ENCODE assay signal across 8 cellular contexts in the genomic region with DNA sequence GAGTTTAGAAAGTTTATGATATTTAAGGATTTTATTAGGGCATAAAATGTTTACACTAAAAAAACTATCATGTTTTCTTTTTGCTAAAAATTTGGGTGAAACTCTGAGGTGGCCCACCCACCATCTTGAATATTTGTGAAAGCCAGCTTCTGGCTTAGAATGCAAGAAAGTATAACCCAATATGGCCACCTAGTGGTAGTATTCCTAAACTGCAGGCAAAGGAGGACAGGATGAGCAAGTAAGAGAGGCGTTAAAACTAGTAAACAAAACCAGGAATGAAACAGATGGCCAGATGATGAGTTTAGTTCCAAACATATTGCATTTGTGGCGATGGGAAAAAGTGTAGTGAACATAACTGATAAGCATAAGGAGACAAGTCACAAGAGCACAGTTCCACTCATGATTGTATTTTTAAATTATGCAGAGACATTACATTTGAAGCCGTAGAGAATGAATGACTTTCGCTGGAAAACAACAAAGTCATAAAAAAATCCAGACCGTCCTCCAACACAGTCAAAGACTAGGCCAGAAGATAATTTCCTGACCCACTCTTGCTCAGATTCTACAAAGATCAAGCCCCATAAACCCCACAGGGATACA.
A peak's percentile ranks its signal among the peaks of the same experiment; 100 is the strongest.
DNase-seq lines count a peak whose midpoint lies in the region; ATAC-seq and TF ChIP-seq lines count a peak whose summit lies in the region.

No MANE protein-coding gene starts in this region.

- H3K27ac Mint-ChIP-seq in WTC11 (peak overlapping the region; percentile 25), neural progenitor cell (no peak overlapping the region)

- no peaks in the 10 kb centered on the region for H3F3A ChIP-seq in neural progenitor cell (ENCODE audit: low read depth)

- no peak overlapping the region for H2AFZ ChIP-seq in neural progenitor cell (replicated peaks)

- no peaks in the 10 kb centered on the region for H4K20me1 ChIP-seq in neural progenitor cell (ENCODE audit: low read depth)

- H3K4me2 ChIP-seq in neural progenitor cell, result no peak overlapping the region

- no peaks in the 10 kb centered on the region for H3K36me3 ChIP-seq in neural progenitor cell

- no peak overlapping the region for H3K4me3 Mint-ChIP-seq in WTC11
- H3K4me3 Mint-ChIP-seq in neural progenitor cell, result no peak overlapping the region

- no peaks in the 10 kb centered on the region for H3K79me2 ChIP-seq in neural progenitor cell (ENCODE audit: low read depth)

- H3K4me3 ChIP-seq in fibroblast of mammary gland (ENCODE audit: control insufficient read depth, low read depth, low read length) (no peak overlapping the region), neural progenitor cell (no peak overlapping the region)

- H3K9me3 Mint-ChIP-seq in WTC11, result peaks cover 18% of the 10 kb centered on the region
- peaks cover 9% of the 10 kb centered on the region for H3K9me3 Mint-ChIP-seq in neural progenitor cell

- H3K9ac ChIP-seq in neural progenitor cell, result no peak overlapping the region

- DNase-seq in AG09319 (ENCODE audit: extremely low read depth, low read depth), result peak; percentile 54
- peak; percentile 64 for DNase-seq in NCI-H2227 treated with DMSO at 0.1 percent for 48 hours (lab: John Stamatoyannopoulos, UW)
- peak; percentile 29 for DNase-seq in WTC11 (ENCODE audit: low spot score)
- DNase-seq in fibroblast of mammary gland (ENCODE audit: low read depth), result peak; percentile 89
- DNase-seq in neural progenitor cell (ENCODE audit: low spot score), result peak; percentile 76
- no peak for DNase-seq in T1000 (lab: John Stamatoyannopoulos, UW)

- H3K27me3 Mint-ChIP-seq in WTC11 (ENCODE audit: low read depth), result no peaks in the 10 kb centered on the region
- peaks cover 1% of the 10 kb centered on the region for H3K27me3 Mint-ChIP-seq in neural progenitor cell (ENCODE audit: insufficient read depth, low read depth)

- POLR2A ChIA-PET in WTC11 (lab: Charles Lee), result interaction anchor here (0.6 kb wide), 1 partner anchor 656 kb away, joined by 8 read pairs; no protein-coding TSS in a partner anchor

- H3K4me1 Mint-ChIP-seq in WTC11, result peaks cover 2% of the 10 kb centered on the region; the same call in 1 of the 2 replicates
- no peaks in the 10 kb centered on the region for H3K4me1 Mint-ChIP-seq in neural progenitor cell

- H3K27ac ChIP-seq in neural progenitor cell, result no peak overlapping the region

- H3K4me1 ChIP-seq in neural progenitor cell, result no peaks in the 10 kb centered on the region

- CTCF ChIA-PET in WTC11 (lab: Charles Lee), result interaction anchor here (0.5 to 1.8 kb wide), 17 partner anchors 11 to 477 kb away, joined by 3 to 9 read pairs (median 5); no protein-coding TSS in a partner anchor

- ATAC-seq in HG02981 (IDR thresholded peaks at IDR 0.05; ENCODE audit: unreplicated experiment), result peak; percentile 67
- ATAC-seq in WTC11, result peak; percentile 84

- no peaks in the 10 kb centered on the region for H3K27me3 ChIP-seq in neural progenitor cell

- H3K36me3 Mint-ChIP-seq in WTC11, result peaks cover 12% of the 10 kb centered on the region
- peaks cover 14% of the 10 kb centered on the region for H3K36me3 Mint-ChIP-seq in neural progenitor cell

- TF ChIP-seq CTCF in AG09319 (IDR thresholded peaks at IDR 0.05; ENCODE audit: low read depth, low read length) (peak; percentile 85), GM12873 (IDR thresholded peaks at IDR 0.05; ENCODE audit: insufficient read depth, low read depth, low read length, missing control alignments) (peak; percentile 85), WTC11 (IDR thresholded peaks at IDR 0.05) (peak; percentile 91), fibroblast of mammary gland (conservative IDR thresholded peaks at IDR 0.05; ENCODE audit: control insufficient read depth, insufficient read depth, low read depth, low read length) (peak; percentile 90), neural progenitor cell (IDR thresholded peaks at IDR 0.05) (peak; percentile 97)

- no peaks in the 10 kb centered on the region for H3K9me3 ChIP-seq in neural progenitor cell (ENCODE audit: low read depth)

TF ChIP-seq in WTC11, 78 proteins besides CTCF, POLR2A, EP300 and RAD21 (continues in another document):
- TF ChIP-seq ARID4B (CRISPR knock-in tag; IDR thresholded peaks at IDR 0.05; ENCODE audit: borderline replicate concordance), result no peak
- no peak for TF ChIP-seq JUN (CRISPR knock-in tag; IDR thresholded peaks at IDR 0.05)
- no peak for TF ChIP-seq PREB (CRISPR knock-in tag; IDR thresholded peaks at IDR 0.05; ENCODE audit: borderline replicate concordance)
- TF ChIP-seq, protein P1, sequence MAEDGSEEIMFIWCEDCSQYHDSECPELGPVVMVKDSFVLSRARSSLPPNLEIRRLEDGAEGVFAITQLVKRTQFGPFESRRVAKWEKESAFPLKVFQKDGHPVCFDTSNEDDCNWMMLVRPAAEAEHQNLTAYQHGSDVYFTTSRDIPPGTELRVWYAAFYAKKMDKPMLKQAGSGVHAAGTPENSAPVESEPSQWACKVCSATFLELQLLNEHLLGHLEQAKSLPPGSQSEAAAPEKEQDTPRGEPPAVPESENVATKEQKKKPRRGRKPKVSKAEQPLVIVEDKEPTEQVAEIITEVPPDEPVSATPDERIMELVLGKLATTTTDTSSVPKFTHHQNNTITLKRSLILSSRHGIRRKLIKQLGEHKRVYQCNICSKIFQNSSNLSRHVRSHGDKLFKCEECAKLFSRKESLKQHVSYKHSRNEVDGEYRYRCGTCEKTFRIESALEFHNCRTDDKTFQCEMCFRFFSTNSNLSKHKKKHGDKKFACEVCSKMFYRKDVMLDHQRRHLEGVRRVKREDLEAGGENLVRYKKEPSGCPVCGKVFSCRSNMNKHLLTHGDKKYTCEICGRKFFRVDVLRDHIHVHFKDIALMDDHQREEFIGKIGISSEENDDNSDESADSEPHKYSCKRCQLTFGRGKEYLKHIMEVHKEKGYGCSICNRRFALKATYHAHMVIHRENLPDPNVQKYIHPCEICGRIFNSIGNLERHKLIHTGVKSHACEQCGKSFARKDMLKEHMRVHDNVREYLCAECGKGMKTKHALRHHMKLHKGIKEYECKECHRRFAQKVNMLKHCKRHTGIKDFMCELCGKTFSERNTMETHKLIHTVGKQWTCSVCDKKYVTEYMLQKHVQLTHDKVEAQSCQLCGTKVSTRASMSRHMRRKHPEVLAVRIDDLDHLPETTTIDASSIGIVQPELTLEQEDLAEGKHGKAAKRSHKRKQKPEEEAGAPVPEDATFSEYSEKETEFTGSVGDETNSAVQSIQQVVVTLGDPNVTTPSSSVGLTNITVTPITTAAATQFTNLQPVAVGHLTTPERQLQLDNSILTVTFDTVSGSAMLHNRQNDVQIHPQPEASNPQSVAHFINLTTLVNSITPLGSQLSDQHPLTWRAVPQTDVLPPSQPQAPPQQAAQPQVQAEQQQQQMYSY (CRISPR knock-in tag; IDR thresholded peaks at IDR 0.05), result no peak
- TF ChIP-seq, protein P2, sequence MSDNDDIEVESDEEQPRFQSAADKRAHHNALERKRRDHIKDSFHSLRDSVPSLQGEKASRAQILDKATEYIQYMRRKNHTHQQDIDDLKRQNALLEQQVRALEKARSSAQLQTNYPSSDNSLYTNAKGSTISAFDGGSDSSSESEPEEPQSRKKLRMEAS (CRISPR knock-in tag; IDR thresholded peaks at IDR 0.05), result no peak
- no peak for TF ChIP-seq EMX1 (CRISPR knock-in tag; IDR thresholded peaks at IDR 0.05)
- TF ChIP-seq HMGA2 (CRISPR knock-in tag; IDR thresholded peaks at IDR 0.05), result no peak
- no peak for TF ChIP-seq ESRRA (CRISPR knock-in tag; IDR thresholded peaks at IDR 0.05; ENCODE audit: borderline replicate concordance)
- no peak for TF ChIP-seq MLX (CRISPR knock-in tag; IDR thresholded peaks at IDR 0.05)
- TF ChIP-seq TCF7 (CRISPR knock-in tag; IDR thresholded peaks at IDR 0.05; ENCODE audit: low read depth), result no peak
